In genomic region chr2:33291278-33292013, GRCh38 we compare ENCODE assay signal across 10 cellular contexts.
A peak's percentile ranks its signal among the peaks of the same experiment; 100 is the strongest.
DNase-seq lines count a peak whose midpoint lies in the region; ATAC-seq and TF ChIP-seq lines count a peak whose summit lies in the region.
"Had no signal": no experiment of that assay in that cellular context is flagged by ENCODE, and none has a peak within 500 bp of the region (broad histone marks: within the 10 kb centered on the region; RNA-seq: fewer than 3 reads in every experiment).

No MANE protein-coding gene starts in this region.

- TF ChIP-seq CTCF in AG09319 (IDR thresholded peaks at IDR 0.05; ENCODE audit: low read depth, low read length) (no peak), dorsolateral prefrontal cortex (IDR thresholded peaks at IDR 0.05 in 54 of 56, conservative IDR thresholded peaks at IDR 0.05 in 2 of 56; ENCODE audit: low read depth in 1 of 56, partially characterized antibody in 56 of 56) (no peak), GM20000 (IDR thresholded peaks at IDR 0.05; ENCODE audit: extremely low read depth, missing control alignments) (no peak)

- H3K4me3 Mint-ChIP-seq in activated naive CD8-positive, alpha-beta T cell treated with anti-CD3 and anti-CD28 coated beads, Interleukin-2, amount 50 U/mL, for 24 hours = no peak overlapping the region

- H3K27ac Mint-ChIP-seq in activated naive CD8-positive, alpha-beta T cell treated with anti-CD3 and anti-CD28 coated beads, Interleukin-2, amount 50 U/mL, for 24 hours = no peak overlapping the region
- H3K27ac Mint-ChIP-seq: activated naive CD4-positive, alpha-beta T cell treated with anti-CD3 and anti-CD28 coated beads, Interleukin-2, amount 50 U/mL, for 72 hours had no signal

- no peaks in the 10 kb centered on the region for H3K36me3 Mint-ChIP-seq in activated naive CD8-positive, alpha-beta T cell treated with anti-CD3 and anti-CD28 coated beads, Interleukin-2, amount 50 U/mL, for 24 hours (ENCODE audit: low read depth)
- H3K36me3 Mint-ChIP-seq: activated naive CD4-positive, alpha-beta T cell treated with anti-CD3 and anti-CD28 coated beads, Interleukin-2, amount 50 U/mL, for 72 hours had no signal

- H3K4me1 Mint-ChIP-seq in activated naive CD8-positive, alpha-beta T cell treated with anti-CD3 and anti-CD28 coated beads, Interleukin-2, amount 50 U/mL, for 24 hours = no peaks in the 10 kb centered on the region

- H3K27ac ChIP-seq in dorsolateral prefrontal cortex (peak overlapping the region in 43 of 59 donors; percentile 2 to 77 (median 54)), mucosa of rectum (ENCODE audit: low read depth in 2 of 2, low read length in 2 of 2) (peak overlapping the region; percentile 48 to 49)

- intact Hi-C loops in dorsolateral prefrontal cortex (cut with DNase I) = no loop called here

- no peak for ATAC-seq in activated naive CD8-positive, alpha-beta T cell treated with anti-CD3 and anti-CD28 coated beads, Interleukin-2, amount 50 U/mL, for 24 hours
- no peak for ATAC-seq in GM21515 (IDR thresholded peaks at IDR 0.05; ENCODE audit: unreplicated experiment)
- ATAC-seq: activated naive CD4-positive, alpha-beta T cell treated with anti-CD3 and anti-CD28 coated beads, Interleukin-2, amount 50 U/mL, for 72 hours had no signal

- DNase-seq in AG09319 (ENCODE audit: extremely low read depth, low read depth) = peak; percentile 49
- peak; percentile 32 for DNase-seq in NCI-H187 treated with DMSO at 0.1 percent for 48 hours (lab: John Stamatoyannopoulos, UW)
- DNase-seq in dorsolateral prefrontal cortex = no peak
- DNase-seq in NCI-H1436 treated with DMSO at 0.1 percent for 48 hours (lab: John Stamatoyannopoulos, UW) = no peak
- no peak for DNase-seq in GM20000 (ENCODE audit: low spot score)
- no peak for DNase-seq in activated naive CD8-positive, alpha-beta T cell treated with anti-CD3 and anti-CD28 coated beads, Interleukin-2, amount 50 U/mL, for 24 hours
- DNase-seq: stimulated activated CD4-positive, alpha-beta T cell treated with anti-CD3 and anti-CD28 coated beads, Interleukin-2, amount 100 ng/mL, for 24 hours had no signal

- H3K27me3 Mint-ChIP-seq in activated naive CD8-positive, alpha-beta T cell treated with anti-CD3 and anti-CD28 coated beads, Interleukin-2, amount 50 U/mL, for 24 hours = peaks cover 7% of the 10 kb centered on the region

- H3K9me3 ChIP-seq in mucosa of rectum (ENCODE audit: control insufficient read depth in 2 of 2, low read length in 2 of 2) = no peaks in the 10 kb centered on the region

- H3K9me3 Mint-ChIP-seq in activated naive CD8-positive, alpha-beta T cell treated with anti-CD3 and anti-CD28 coated beads, Interleukin-2, amount 50 U/mL, for 24 hours = no peaks in the 10 kb centered on the region
- H3K9me3 Mint-ChIP-seq: activated naive CD4-positive, alpha-beta T cell treated with anti-CD3 and anti-CD28 coated beads, Interleukin-2, amount 50 U/mL, for 72 hours had no signal

- H3K27me3 ChIP-seq in dorsolateral prefrontal cortex (no peaks in the 10 kb centered on the region), mucosa of rectum (ENCODE audit: control insufficient read depth in 2 of 2, insufficient read depth in 2 of 2, low read length in 2 of 2) (no peaks in the 10 kb centered on the region)

- H3K4me3 ChIP-seq in dorsolateral prefrontal cortex (peak overlapping the region in 47 of 59 donors; percentile 2 to 52 (median 32)), mucosa of rectum (ENCODE audit: low read length in 2 of 2) (peak overlapping the region; percentile 64 to 70)

- H3K9ac ChIP-seq in mucosa of rectum (ENCODE audit: low read depth in 1 of 2, low read length in 2 of 2) = peak overlapping the region in 1 of 2 donors; percentile 7

- H3K4me1 ChIP-seq in mucosa of rectum (ENCODE audit: control insufficient read depth in 2 of 2, insufficient read depth in 2 of 2, low read length in 2 of 2) = peaks cover 0 to 17% of the 10 kb centered on the region in 2 donors

- no peaks in the 10 kb centered on the region for H3K36me3 ChIP-seq in mucosa of rectum (ENCODE audit: control insufficient read depth in 2 of 2, insufficient read depth in 2 of 2, low read length in 2 of 2)

Comparison
In these comparisons a context has a peak if more than half of its experiments do, and no peak if none do; other contexts are left out.
1. DNase-seq: peak in AG09319 (single experiment) and NCI-H187 treated with DMSO at 0.1 percent for 48 hours (single experiment); none in dorsolateral prefrontal cortex (0 of 10), NCI-H1436 treated with DMSO at 0.1 percent for 48 hours (single experiment), GM20000 (single experiment) and activated naive CD8-positive, alpha-beta T cell treated with anti-CD3 and anti-CD28 coated beads, Interleukin-2, amount 50 U/mL, for 24 hours (single experiment).